Comparison of ENCODE assay signal across 13 cellular contexts in the genomic region with DNA sequence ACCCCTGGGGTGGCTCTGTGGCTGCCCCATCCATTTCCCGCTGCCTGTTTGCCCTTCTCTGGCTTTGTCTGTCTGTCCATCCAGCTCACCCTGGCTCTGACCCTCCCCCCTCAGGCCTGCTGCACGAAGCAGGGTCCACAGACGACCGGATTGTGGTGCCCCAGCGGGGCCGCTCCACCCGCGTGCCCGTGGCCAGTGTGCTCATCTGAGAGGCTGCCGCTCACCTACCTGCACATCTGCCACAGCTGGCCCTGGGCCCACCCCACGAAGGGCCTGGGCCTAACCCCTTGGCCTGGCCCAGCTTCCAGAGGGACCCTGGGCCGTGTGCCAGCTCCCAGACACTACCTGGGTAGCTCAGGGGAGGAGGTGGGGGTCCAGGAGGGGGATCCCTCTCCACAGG. TPM values are rescaled to one million over a fixed set of nuclear protein-coding genes. Genes with fewer than 3 reads are reported as not detected.
A peak's percentile ranks its signal among the peaks of the same experiment; 100 is the strongest.
DNase-seq lines count a peak whose midpoint lies in the region; ATAC-seq and TF ChIP-seq lines count a peak whose summit lies in the region.
"Had no signal": no experiment of that assay in that cellular context is flagged by ENCODE, and none has a peak within 500 bp of the region (broad histone marks: within the 10 kb centered on the region; RNA-seq: fewer than 3 reads in every experiment).

No MANE protein-coding gene starts in this region.

- no peaks in the 10 kb centered on the region for H3K4me1 Mint-ChIP-seq in Caco-2 (ENCODE audit: low read depth, unreplicated experiment)
- peaks cover 37% of the 10 kb centered on the region for H3K4me1 Mint-ChIP-seq in activated T-helper 1 cell treated with anti-CD3 and anti-CD28 coated beads, Interleukin-12 subunit alpha, Interleukin-12 subunit beta, Interleukin-2, Interleukin-4 antibody, amounts not matched to agents 30 ng/mL and 10 ng/mL and 1 ng/mL, durations not matched to agents 14 hours and 24 hours and 36 hours (ENCODE audit: low read depth)
- H3K4me1 Mint-ChIP-seq in naive thymus-derived CD8-positive, alpha-beta T cell, result peaks cover 33 to 51% (median 46%) of the 10 kb centered on the region in 4 donors
- no peaks in the 10 kb centered on the region for H3K4me1 Mint-ChIP-seq in type B pancreatic cell (ENCODE audit: unreplicated experiment)

- H3K27ac Mint-ChIP-seq in Caco-2 (ENCODE audit: unreplicated experiment) (no peak overlapping the region), type B pancreatic cell (no peak overlapping the region)
- peak overlapping the region; percentile 70 for H3K27ac Mint-ChIP-seq in activated T-helper 1 cell treated with anti-CD3 and anti-CD28 coated beads, Interleukin-12 subunit alpha, Interleukin-12 subunit beta, Interleukin-2, Interleukin-4 antibody, amounts not matched to agents 30 ng/mL and 10 ng/mL and 1 ng/mL, durations not matched to agents 14 hours and 24 hours and 36 hours
- H3K27ac Mint-ChIP-seq in naive thymus-derived CD8-positive, alpha-beta T cell, result peak overlapping the region; percentile 85 to 98 (median 93)

- intact Hi-C loops in Caco-2 (cut with micrococcal nuclease; ENCODE audit: unreplicated experiment), result no loop called here
- intact Hi-C loops in activated T-helper 1 cell treated with anti-CD3 and anti-CD28 coated beads, Interleukin-12 subunit alpha, Interleukin-12 subunit beta, Interleukin-2, Interleukin-4 antibody, amounts not matched to agents 30 ng/mL and 10 ng/mL and 1 ng/mL, durations not matched to agents 14 hours and 24 hours and 36 hours (cut with micrococcal nuclease), result loop anchor here (2.0 kb wide), 1 partner anchor 59 kb away; a partner anchor contains a TSS

- H3K9me3 Mint-ChIP-seq in Caco-2 (ENCODE audit: unreplicated experiment) (no peaks in the 10 kb centered on the region), type B pancreatic cell (peaks cover 4% of the 10 kb centered on the region)
- H3K9me3 Mint-ChIP-seq in activated T-helper 1 cell treated with anti-CD3 and anti-CD28 coated beads, Interleukin-12 subunit alpha, Interleukin-12 subunit beta, Interleukin-2, Interleukin-4 antibody, amounts not matched to agents 30 ng/mL and 10 ng/mL and 1 ng/mL, durations not matched to agents 14 hours and 24 hours and 36 hours, result peaks cover 3% of the 10 kb centered on the region
- peaks cover 0 to 10% (median 2%) of the 10 kb centered on the region in 9 donors for H3K9me3 Mint-ChIP-seq in naive thymus-derived CD8-positive, alpha-beta T cell

- ATAC-seq in naive thymus-derived CD8-positive, alpha-beta T cell, result no peak

- peak overlapping the region in 10 of 11 experiments; percentile 52 to 73 (median 64); a peak in 20 of 22 replicates for H3K27ac ChIP-seq in BLaER1 treated with 17β-estradiol and CSF1 and Interleukin-3, amounts not matched to agents 10 nM and 100 nM

- POLR2A ChIA-PET in Caco-2 (lab: Charles Lee), result no interaction called here
- POLR2A ChIA-PET in naive thymus-derived CD8-positive, alpha-beta T cell (lab: Charles Lee), result interaction anchor here (1.5 to 18.9 kb wide), 5 partner anchors 8 to 47 kb away, joined by 4 to 494 read pairs (median 110); a partner anchor contains a TSS

- peaks cover 41 to 59% (median 50%) of the 10 kb centered on the region in 10 experiments for H3K4me1 ChIP-seq in BLaER1 treated with 17β-estradiol and CSF1 and Interleukin-3, amounts not matched to agents 10 nM and 100 nM
- H3K4me1 ChIP-seq in Caco-2, result no peaks in the 10 kb centered on the region

- DNase-seq in Caco-2 (no peak), type B pancreatic cell (ENCODE audit: extremely low spot score, unreplicated experiment) (no peak), NCI-H524 (lab: John Stamatoyannopoulos, UW) (no peak), NCI-H2171 treated with DMSO at 0.1 percent for 48 hours (lab: John Stamatoyannopoulos, UW) (no peak), NCI-H526 treated with DMSO at 0.1 percent for 48 hours (lab: John Stamatoyannopoulos, UW) (no peak)
- no peak for DNase-seq in activated T-helper 1 cell treated with anti-CD3 and anti-CD28 coated beads, Interleukin-12 subunit alpha, Interleukin-12 subunit beta, Interleukin-2, Interleukin-4 antibody, amounts not matched to agents 30 ng/mL and 10 ng/mL and 1 ng/mL, durations not matched to agents 14 hours and 24 hours and 36 hours (ENCODE audit: low spot score)
- no peak for DNase-seq in naive thymus-derived CD8-positive, alpha-beta T cell
- DNase-seq: aorta, hypothalamus, NCI-H2029 treated with DMSO at 0.1 percent for 48 hours, NCI-H774 had no signal

- peak overlapping the region; percentile 12 to 64 (median 49); a peak in 19 of 20 replicates for H3K4me3 ChIP-seq in BLaER1 treated with 17β-estradiol and CSF1 and Interleukin-3, amounts not matched to agents 10 nM and 100 nM
- no peak overlapping the region for H3K4me3 ChIP-seq in Caco-2 (ENCODE audit: low read depth, low read length)

- CTCF ChIA-PET in Caco-2 (lab: Charles Lee), result interaction anchor here (1.2 kb wide), 1 partner anchor 10 kb away, joined by 3 read pairs; no protein-coding TSS in a partner anchor

- TSS peak; percentile 40 for BruUV-seq in Caco-2 (replicated peaks; lab: Mats Ljungman, UMichigan)

- H3K9ac ChIP-seq in BLaER1 treated with 17β-estradiol and CSF1 and Interleukin-3, amounts not matched to agents 10 nM and 100 nM, result peak overlapping the region; percentile 48 to 73 (median 65); a peak in 21 of 22 replicates

- H3K27me3 Mint-ChIP-seq in Caco-2 (ENCODE audit: insufficient read depth, unreplicated experiment) (no peaks in the 10 kb centered on the region), type B pancreatic cell (no peaks in the 10 kb centered on the region)
- no peaks in the 10 kb centered on the region for H3K27me3 Mint-ChIP-seq in activated T-helper 1 cell treated with anti-CD3 and anti-CD28 coated beads, Interleukin-12 subunit alpha, Interleukin-12 subunit beta, Interleukin-2, Interleukin-4 antibody, amounts not matched to agents 30 ng/mL and 10 ng/mL and 1 ng/mL, durations not matched to agents 14 hours and 24 hours and 36 hours (ENCODE audit: insufficient read depth)
- H3K27me3 Mint-ChIP-seq in naive thymus-derived CD8-positive, alpha-beta T cell, result no peaks in the 10 kb centered on the region

- TF ChIP-seq CTCF in Caco-2 (IDR thresholded peaks at IDR 0.05; ENCODE audit: insufficient read depth in 1 of 2, low read depth in 1 of 2, low read length in 1 of 2, severe bottlenecking in 1 of 2, unreplicated experiment in 1 of 2) (no peak), type B pancreatic cell (conservative IDR thresholded peaks at IDR 0.05) (no peak)

- peaks cover 2 to 47% (median 20%) of the 10 kb centered on the region in 11 experiments; a peak in 16 of 22 replicates for H4K20me1 ChIP-seq in BLaER1 treated with 17β-estradiol and CSF1 and Interleukin-3, amounts not matched to agents 10 nM and 100 nM

- H3K27me3 ChIP-seq in BLaER1 treated with 17β-estradiol and CSF1 and Interleukin-3, amounts not matched to agents 10 nM and 100 nM, result no peaks in the 10 kb centered on the region
- no peaks in the 10 kb centered on the region for H3K27me3 ChIP-seq in Caco-2 (replicated peaks; ENCODE audit: control insufficient read depth, insufficient read depth, low read length)

- H3K4me3 Mint-ChIP-seq in Caco-2 (ENCODE audit: unreplicated experiment) (no peak overlapping the region), type B pancreatic cell (no peak overlapping the region)
- peak overlapping the region; percentile 64 for H3K4me3 Mint-ChIP-seq in activated T-helper 1 cell treated with anti-CD3 and anti-CD28 coated beads, Interleukin-12 subunit alpha, Interleukin-12 subunit beta, Interleukin-2, Interleukin-4 antibody, amounts not matched to agents 30 ng/mL and 10 ng/mL and 1 ng/mL, durations not matched to agents 14 hours and 24 hours and 36 hours
- H3K4me3 Mint-ChIP-seq in naive thymus-derived CD8-positive, alpha-beta T cell, result peak overlapping the region; percentile 79 to 100 (median 95)

- peaks cover 39 to 85% (median 63%) of the 10 kb centered on the region in 11 experiments for H3K36me3 ChIP-seq in BLaER1 treated with 17β-estradiol and CSF1 and Interleukin-3, amounts not matched to agents 10 nM and 100 nM
- H3K36me3 ChIP-seq in Caco-2 (ENCODE audit: control insufficient read depth, insufficient read depth, low read length), result peaks cover 1% of the 10 kb centered on the region

- H3K36me3 Mint-ChIP-seq in Caco-2 (ENCODE audit: insufficient read depth, unreplicated experiment), result peaks cover 20% of the 10 kb centered on the region
- H3K36me3 Mint-ChIP-seq in activated T-helper 1 cell treated with anti-CD3 and anti-CD28 coated beads, Interleukin-12 subunit alpha, Interleukin-12 subunit beta, Interleukin-2, Interleukin-4 antibody, amounts not matched to agents 30 ng/mL and 10 ng/mL and 1 ng/mL, durations not matched to agents 14 hours and 24 hours and 36 hours (ENCODE audit: low read depth), result peaks cover 58% of the 10 kb centered on the region
- H3K36me3 Mint-ChIP-seq in naive thymus-derived CD8-positive, alpha-beta T cell, result peaks cover 8 to 70% (median 42%) of the 10 kb centered on the region in 3 donors
- peaks cover 18% of the 10 kb centered on the region for H3K36me3 Mint-ChIP-seq in type B pancreatic cell

- peak overlapping the region; percentile 85 to 100 (median 96) for H3K4me2 ChIP-seq in BLaER1 treated with 17β-estradiol and CSF1 and Interleukin-3, amounts not matched to agents 10 nM and 100 nM

- H3K9me3 ChIP-seq in BLaER1 treated with 17β-estradiol and CSF1 and Interleukin-3, amounts not matched to agents 10 nM and 100 nM (replicated peaks in 1 of 11), result peaks cover 12 to 29% (median 21%) of the 10 kb centered on the region in 11 experiments
- H3K9me3 ChIP-seq in Caco-2, result no peaks in the 10 kb centered on the region

RNA-seq across cellular contexts. Expression of a gene that starts 0.8 kb away (rescaled TPM):
- 1.7 and 3.2 TPM in 2 replicates for total RNA-seq in Caco-2 (2022)
- total RNA-seq in activated T-helper 1 cell treated with anti-CD3 and anti-CD28 coated beads, Interleukin-12 subunit alpha, Interleukin-12 subunit beta, Interleukin-2, Interleukin-4 antibody, amounts not matched to agents 30 ng/mL and 10 ng/mL and 1 ng/mL, durations not matched to agents 14 hours and 24 hours and 36 hours, result 230 and 234 TPM in 2 replicates
- total RNA-seq in naive thymus-derived CD8-positive, alpha-beta T cell, result 100 to 1,000 TPM; 352 to 353 TPM
- 100 to 1,000 TPM; 255 to 308 (median 288) TPM for polyA plus RNA-seq in naive thymus-derived CD8-positive, alpha-beta T cell
- 3.8 and 8.5 TPM in 2 replicates for total RNA-seq in type B pancreatic cell (ENCODE audit: low replicate concordance)

RNA-seq across cellular contexts. Expression of a gene that starts 9.5 kb away (rescaled TPM):
- total RNA-seq in Caco-2 (2022) (55.3 and 61.3 TPM in 2 replicates), type B pancreatic cell (ENCODE audit: low replicate concordance) (54.5 and 61.2 TPM in 2 replicates)
- total RNA-seq in activated T-helper 1 cell treated with anti-CD3 and anti-CD28 coated beads, Interleukin-12 subunit alpha, Interleukin-12 subunit beta, Interleukin-2, Interleukin-4 antibody, amounts not matched to agents 30 ng/mL and 10 ng/mL and 1 ng/mL, durations not matched to agents 14 hours and 24 hours and 36 hours, result 21.2 and 26.9 TPM in 2 replicates
- total RNA-seq in naive thymus-derived CD8-positive, alpha-beta T cell, result 10 to 100 TPM; 38.1 to 45.0 TPM
- 10 to 100 TPM; 12.7 to 29.7 (median 24.9) TPM for polyA plus RNA-seq in naive thymus-derived CD8-positive, alpha-beta T cell

RNA-seq across cellular contexts. Expression of a gene that starts 33.4 kb away (rescaled TPM):
- total RNA-seq in Caco-2 (2022) (50.6 and 58.2 TPM in 2 replicates), type B pancreatic cell (ENCODE audit: low replicate concordance) (41.3 and 64.4 TPM in 2 replicates)
- total RNA-seq in activated T-helper 1 cell treated with anti-CD3 and anti-CD28 coated beads, Interleukin-12 subunit alpha, Interleukin-12 subunit beta, Interleukin-2, Interleukin-4 antibody, amounts not matched to agents 30 ng/mL and 10 ng/mL and 1 ng/mL, durations not matched to agents 14 hours and 24 hours and 36 hours, result 110 and 111 TPM in 2 replicates
- total RNA-seq in naive thymus-derived CD8-positive, alpha-beta T cell, result 100 to 1,000 TPM; 112 to 116 TPM
- polyA plus RNA-seq in naive thymus-derived CD8-positive, alpha-beta T cell, result 10 to 100 TPM; 22.8 to 30.2 (median 28.7) TPM

RNA-seq across cellular contexts. Expression of a gene that starts 52.3 kb away (rescaled TPM):
- not detected in 2 replicates for total RNA-seq in Caco-2 (2022)
- total RNA-seq in activated T-helper 1 cell treated with anti-CD3 and anti-CD28 coated beads, Interleukin-12 subunit alpha, Interleukin-12 subunit beta, Interleukin-2, Interleukin-4 antibody, amounts not matched to agents 30 ng/mL and 10 ng/mL and 1 ng/mL, durations not matched to agents 14 hours and 24 hours and 36 hours, result not detected in 2 replicates
- 1 to 10 TPM; 6.9 to 7.6 TPM for total RNA-seq in naive thymus-derived CD8-positive, alpha-beta T cell
- under 1 TPM; 0.17 to 0.19 (median 0.19) TPM for polyA plus RNA-seq in naive thymus-derived CD8-positive, alpha-beta T cell
- not detected in 2 replicates for total RNA-seq in type B pancreatic cell (ENCODE audit: low replicate concordance)
- total RNA-seq: H4 had no signal

RNA-seq across cellular contexts. Expression of a gene that starts 59.1 kb away (rescaled TPM):
- total RNA-seq in Caco-2 (2022) (22.9 and 24.2 TPM in 2 replicates), type B pancreatic cell (ENCODE audit: low replicate concordance) (23.3 and 44.4 TPM in 2 replicates)
- 18.3 and 21.1 TPM in 2 replicates for total RNA-seq in activated T-helper 1 cell treated with anti-CD3 and anti-CD28 coated beads, Interleukin-12 subunit alpha, Interleukin-12 subunit beta, Interleukin-2, Interleukin-4 antibody, amounts not matched to agents 30 ng/mL and 10 ng/mL and 1 ng/mL, durations not matched to agents 14 hours and 24 hours and 36 hours
- 10 to 100 TPM; 34.1 to 35.7 TPM for total RNA-seq in naive thymus-derived CD8-positive, alpha-beta T cell
- polyA plus RNA-seq in naive thymus-derived CD8-positive, alpha-beta T cell, result 1 to 10 TPM; 2.8 to 6.5 (median 3.0) TPM

Comparison
In these comparisons a context has a peak if more than half of its experiments do, and no peak if none do; other contexts are left out.
1. H3K27ac Mint-ChIP-seq: peak in activated T-helper 1 cell treated with anti-CD3 and anti-CD28 coated beads, Interleukin-12 subunit alpha, Interleukin-12 subunit beta, Interleukin-2, Interleukin-4 antibody, amounts not matched to agents 30 ng/mL and 10 ng/mL and 1 ng/mL, durations not matched to agents 14 hours and 24 hours and 36 hours (single experiment) and naive thymus-derived CD8-positive, alpha-beta T cell (10 of 10); none in Caco-2 (single experiment) and type B pancreatic cell (single experiment).
2. H3K4me3 Mint-ChIP-seq: peak in activated T-helper 1 cell treated with anti-CD3 and anti-CD28 coated beads, Interleukin-12 subunit alpha, Interleukin-12 subunit beta, Interleukin-2, Interleukin-4 antibody, amounts not matched to agents 30 ng/mL and 10 ng/mL and 1 ng/mL, durations not matched to agents 14 hours and 24 hours and 36 hours (single experiment) and naive thymus-derived CD8-positive, alpha-beta T cell (10 of 10); none in Caco-2 (single experiment) and type B pancreatic cell (single experiment).
3. RNA of a gene that starts 0.8 kb away (total RNA-seq): 352 to 353 TPM in naive thymus-derived CD8-positive, alpha-beta T cell and 230 to 234 TPM in activated T-helper 1 cell treated with anti-CD3 and anti-CD28 coated beads, Interleukin-12 subunit alpha, Interleukin-12 subunit beta, Interleukin-2, Interleukin-4 antibody, amounts not matched to agents 30 ng/mL and 10 ng/mL and 1 ng/mL, durations not matched to agents 14 hours and 24 hours and 36 hours; 3.8 to 8.5 TPM in type B pancreatic cell and 1.7 to 3.2 TPM in Caco-2; every median in the first group is over 10 times any median in the second.